In the genomic region with DNA sequence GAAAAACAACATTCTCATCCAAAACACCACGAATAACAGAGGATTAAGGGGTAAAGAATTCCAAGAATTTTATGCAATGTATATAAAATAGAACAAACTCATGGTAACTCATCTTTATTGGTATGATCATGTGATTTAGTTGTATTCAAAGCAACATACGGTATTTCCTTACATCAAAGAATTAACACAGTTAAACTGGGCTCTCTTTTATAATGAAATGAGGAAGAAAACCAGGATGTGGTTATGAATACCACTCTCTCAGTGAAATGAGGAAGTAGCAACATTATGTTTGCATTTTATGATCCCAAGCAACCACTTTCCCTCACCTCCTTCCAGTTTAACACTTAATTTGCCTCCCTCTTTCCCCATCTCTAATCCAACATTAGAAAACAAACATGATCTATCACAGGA, we compare ENCODE assay signal across 8 cellular contexts. TPM values are rescaled to one million over a fixed set of nuclear protein-coding genes. Genes with fewer than 3 reads are reported as not detected.
DNase-seq lines count a peak whose midpoint lies in the region; ATAC-seq and TF ChIP-seq lines count a peak whose summit lies in the region.

No MANE protein-coding gene starts in this region.

- peaks cover 38% of the 10 kb centered on the region for H3K4me1 Mint-ChIP-seq in activated naive CD4-positive, alpha-beta T cell treated with anti-CD3 and anti-CD28 coated beads for 36 hours (ENCODE audit: low read depth)
- no peaks in the 10 kb centered on the region for H3K4me1 Mint-ChIP-seq in neural progenitor cell

- no peaks in the 10 kb centered on the region for H3K4me1 ChIP-seq in neural progenitor cell

- no peak overlapping the region for H3K27ac ChIP-seq in neural progenitor cell

- no peak overlapping the region for H3K4me2 ChIP-seq in neural progenitor cell

- DNase-seq in activated naive CD4-positive, alpha-beta T cell treated with anti-CD3 and anti-CD28 coated beads for 36 hours = no peak
- DNase-seq in activated naive CD4-positive, alpha-beta T cell treated with Interleukin-2 at 50 U/mL for 16 hours = no peak
- DNase-seq in SIG-M5 (lab: John Stamatoyannopoulos, UW) (peak; percentile 91), fibroblast of peridontal ligament (ENCODE audit: extremely low read depth) (peak; percentile 50), NCI-H748 (lab: John Stamatoyannopoulos, UW; ENCODE audit: unreplicated experiment) (no peak), neural progenitor cell (ENCODE audit: low spot score) (no peak), NCI-H1417 treated with DMSO at 0.1 percent for 48 hours (lab: John Stamatoyannopoulos, UW) (no peak)

- H4K20me1 ChIP-seq in neural progenitor cell (ENCODE audit: low read depth) = no peaks in the 10 kb centered on the region

- no peaks in the 10 kb centered on the region for H3K9me3 ChIP-seq in neural progenitor cell (ENCODE audit: low read depth)

- no peaks in the 10 kb centered on the region for H3K79me2 ChIP-seq in neural progenitor cell (ENCODE audit: low read depth)

- H3K4me3 Mint-ChIP-seq in activated naive CD4-positive, alpha-beta T cell treated with anti-CD3 and anti-CD28 coated beads for 36 hours = peak overlapping the region; percentile 36
- H3K4me3 Mint-ChIP-seq in neural progenitor cell = no peak overlapping the region

- H3K27me3 Mint-ChIP-seq in activated naive CD4-positive, alpha-beta T cell treated with anti-CD3 and anti-CD28 coated beads for 36 hours (ENCODE audit: low read depth) = no peaks in the 10 kb centered on the region
- peaks cover 2% of the 10 kb centered on the region for H3K27me3 Mint-ChIP-seq in neural progenitor cell (ENCODE audit: insufficient read depth, low read depth)

- H3K27me3 ChIP-seq in neural progenitor cell = no peaks in the 10 kb centered on the region

- no peak overlapping the region for H3K9ac ChIP-seq in neural progenitor cell

- peak overlapping the region; percentile 76 for H3K27ac Mint-ChIP-seq in activated naive CD4-positive, alpha-beta T cell treated with anti-CD3 and anti-CD28 coated beads for 36 hours
- no peak overlapping the region for H3K27ac Mint-ChIP-seq in neural progenitor cell

- intact Hi-C loops in activated naive CD4-positive, alpha-beta T cell treated with anti-CD3 and anti-CD28 coated beads for 36 hours (cut with micrococcal nuclease) = no loop called here

- H3F3A ChIP-seq in neural progenitor cell (ENCODE audit: low read depth) = no peaks in the 10 kb centered on the region

- no peak overlapping the region for H3K4me3 ChIP-seq in neural progenitor cell

- no peaks in the 10 kb centered on the region for H3K36me3 ChIP-seq in neural progenitor cell

- H2AFZ ChIP-seq in neural progenitor cell (replicated peaks) = no peak overlapping the region

- CTCF ChIA-PET in activated naive CD4-positive, alpha-beta T cell treated with anti-CD3 and anti-CD28 coated beads for 36 hours (lab: Charles Lee) = interaction anchor here (0.7 to 2.6 kb wide), 3 partner anchors 14 to 271 kb away, joined by 3 to 9 read pairs (median 3); no protein-coding TSS in a partner anchor

- H3K9me3 Mint-ChIP-seq in activated naive CD4-positive, alpha-beta T cell treated with anti-CD3 and anti-CD28 coated beads for 36 hours = no peaks in the 10 kb centered on the region
- H3K9me3 Mint-ChIP-seq in neural progenitor cell = no peaks in the 10 kb centered on the region

- TF ChIP-seq CTCF in neural progenitor cell (IDR thresholded peaks at IDR 0.05) = no peak

- peak; percentile 62 for ATAC-seq in HG02981 (IDR thresholded peaks at IDR 0.05; ENCODE audit: unreplicated experiment)

- H3K36me3 Mint-ChIP-seq in activated naive CD4-positive, alpha-beta T cell treated with anti-CD3 and anti-CD28 coated beads for 36 hours (ENCODE audit: low read depth) = peaks cover 10% of the 10 kb centered on the region
- peaks cover 9% of the 10 kb centered on the region for H3K36me3 Mint-ChIP-seq in neural progenitor cell

RNA-seq across cellular contexts. Expression of a gene that starts 22.9 kb away (rescaled TPM):
- 10 to 100 TPM; 16.1 to 18.1 TPM for total RNA-seq in activated naive CD4-positive, alpha-beta T cell treated with anti-CD3 and anti-CD28 coated beads for 36 hours
- 8.0 and 12.3 TPM in 2 replicates for total RNA-seq in neural progenitor cell (ENCODE audit: low replicate concordance)

Comparison
In these comparisons a context has a peak if more than half of its experiments do, and no peak if none do; other contexts are left out.
1. DNase-seq: peak in SIG-M5 (single experiment) and fibroblast of peridontal ligament (single experiment); none in activated naive CD4-positive, alpha-beta T cell treated with anti-CD3 and anti-CD28 coated beads for 36 hours (single experiment), activated naive CD4-positive, alpha-beta T cell treated with Interleukin-2 at 50 U/mL for 16 hours (single experiment), NCI-H748 (single experiment), neural progenitor cell (single experiment) and NCI-H1417 treated with DMSO at 0.1 percent for 48 hours (single experiment).